In the genomic region with DNA sequence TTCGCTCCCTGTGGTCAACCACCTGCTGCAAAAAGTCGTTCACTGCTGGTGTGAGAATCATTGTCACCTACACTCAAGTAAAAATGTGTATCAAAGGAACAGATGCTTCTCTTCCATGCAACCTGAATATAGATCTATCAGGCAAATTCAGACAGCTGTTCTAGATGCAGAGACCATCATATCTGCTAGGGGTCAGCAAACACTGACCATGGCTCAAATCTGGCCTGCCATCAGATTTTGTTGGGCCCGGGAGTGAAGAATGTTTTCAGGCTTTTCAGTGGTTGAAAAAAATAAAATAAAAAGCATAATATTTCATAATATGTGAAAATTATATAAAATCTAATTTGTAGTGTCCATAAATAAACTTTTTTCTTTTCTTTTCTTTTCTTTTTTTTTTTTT, we compare ENCODE assay signal across 25 cellular contexts.
DNase-seq lines count a peak whose midpoint lies in the region; ATAC-seq and TF ChIP-seq lines count a peak whose summit lies in the region.
"Had no signal": no experiment of that assay in that cellular context is flagged by ENCODE, and none has a peak within 500 bp of the region (broad histone marks: within the 10 kb centered on the region; RNA-seq: fewer than 3 reads in every experiment).

No MANE protein-coding gene starts in this region.

- H3K36me3 Mint-ChIP-seq in neural progenitor cell, result no peaks in the 10 kb centered on the region
- H3K36me3 Mint-ChIP-seq: CD4-positive, alpha-beta memory T cell had no signal

- H3K27me3 Mint-ChIP-seq in neural progenitor cell (ENCODE audit: insufficient read depth, low read depth), result peaks cover 2% of the 10 kb centered on the region

- H3K79me2 ChIP-seq in neural progenitor cell (ENCODE audit: low read depth), result no peaks in the 10 kb centered on the region

- H3F3A ChIP-seq in neural progenitor cell (ENCODE audit: low read depth), result no peaks in the 10 kb centered on the region

- DNase-seq in NCI-H345 (lab: John Stamatoyannopoulos, UW) (peak; percentile 8), NCI-H345 treated with DMSO at 0.1 percent for 48 hours (lab: John Stamatoyannopoulos, UW; ENCODE audit: unreplicated experiment) (no peak), LHCN-M2 (ENCODE audit: low read depth) (peak; percentile 19), WERI-Rb-1 (no peak), neural progenitor cell (ENCODE audit: low spot score) (no peak)
- DNase-seq: 8988T; CD4-positive, alpha-beta memory T cell; DMS153; GF-D8; GM23248; Kasumi-1; MM.1S; NCI-H1092; NCI-H1436; NCI-H2029; NCI-H2227 treated with DMSO at 0.1 percent for 48 hours; NCI-H524; NCI-H774 had no signal

- H2AFZ ChIP-seq in neural progenitor cell (replicated peaks), result no peak overlapping the region
- H2AFZ ChIP-seq: GM23248 had no signal

- H3K4me1 ChIP-seq in neural progenitor cell, result no peaks in the 10 kb centered on the region
- H3K4me1 ChIP-seq: Caco-2 had no signal

- H3K27me3 ChIP-seq in WERI-Rb-1 (ENCODE audit: insufficient read depth, low read depth, severe bottlenecking), result no peaks in the 10 kb centered on the region
- H3K27me3 ChIP-seq in neural progenitor cell, result no peaks in the 10 kb centered on the region
- H3K27me3 ChIP-seq: BLaER1 treated with 17β-estradiol and CSF1 and Interleukin-3, amounts not matched to agents 10 nM and 100 nM had no signal

- TF ChIP-seq CTCF in WERI-Rb-1 (IDR thresholded peaks at IDR 0.05; ENCODE audit: low read depth, low read length) (0 out of 2 replicates have a peak, but pooled peaks have one; percentile 10), neural progenitor cell (IDR thresholded peaks at IDR 0.05) (peak; percentile 18)

- no peaks in the 10 kb centered on the region for H3K4me1 Mint-ChIP-seq in neural progenitor cell
- H3K4me1 Mint-ChIP-seq: CD4-positive, alpha-beta memory T cell had no signal

- H3K27ac ChIP-seq in WERI-Rb-1 (no peak overlapping the region), neural progenitor cell (no peak overlapping the region)
- H3K27ac ChIP-seq: GM23248 had no signal

- no peaks in the 10 kb centered on the region for H4K20me1 ChIP-seq in neural progenitor cell (ENCODE audit: low read depth)
- H4K20me1 ChIP-seq: BLaER1 treated with 17β-estradiol and CSF1 and Interleukin-3, amounts not matched to agents 10 nM and 100 nM had no signal

- H3K9ac ChIP-seq in neural progenitor cell, result no peak overlapping the region
- H3K9ac ChIP-seq: BLaER1 treated with 17β-estradiol and CSF1 and Interleukin-3, amounts not matched to agents 10 nM and 100 nM; GM23248 had no signal

- H3K27ac Mint-ChIP-seq in neural progenitor cell, result no peak overlapping the region
- H3K27ac Mint-ChIP-seq: CD4-positive, alpha-beta memory T cell had no signal

- no peak overlapping the region for H3K4me3 Mint-ChIP-seq in neural progenitor cell
- H3K4me3 Mint-ChIP-seq: CD4-positive, alpha-beta memory T cell had no signal

- H3K4me2 ChIP-seq in neural progenitor cell, result no peak overlapping the region

- H3K36me3 ChIP-seq in WERI-Rb-1 (no peaks in the 10 kb centered on the region), neural progenitor cell (no peaks in the 10 kb centered on the region)
- H3K36me3 ChIP-seq: BLaER1 treated with 17β-estradiol and CSF1 and Interleukin-3, amounts not matched to agents 10 nM and 100 nM had no signal

- no peak for ATAC-seq in GM18868 (IDR thresholded peaks at IDR 0.05; ENCODE audit: unreplicated experiment)
- no peak for ATAC-seq in HG03045 (IDR thresholded peaks at IDR 0.05; ENCODE audit: unreplicated experiment)
- ATAC-seq in HG02840 (IDR thresholded peaks at IDR 0.05; ENCODE audit: low FRiP score, unreplicated experiment), result no peak
- ATAC-seq: HCT116, Right ventricle myocardium inferior had no signal

- H3K9me3 ChIP-seq in WERI-Rb-1 (ENCODE audit: severe bottlenecking), result no peaks in the 10 kb centered on the region
- H3K9me3 ChIP-seq in neural progenitor cell (ENCODE audit: low read depth), result no peaks in the 10 kb centered on the region
- H3K9me3 ChIP-seq: Caco-2 had no signal

- no peaks in the 10 kb centered on the region for H3K9me3 Mint-ChIP-seq in neural progenitor cell

- H3K4me3 ChIP-seq in WERI-Rb-1 (ENCODE audit: low read depth, low read length), result no peak overlapping the region
- no peak overlapping the region for H3K4me3 ChIP-seq in neural progenitor cell
- H3K4me3 ChIP-seq: BLaER1 treated with 17β-estradiol and CSF1 and Interleukin-3, amounts not matched to agents 10 nM and 100 nM; GM23248 had no signal

Comparison
In these comparisons a context has a peak if more than half of its experiments do, and no peak if none do; other contexts are left out.
1. DNase-seq: peak in NCI-H345 (single experiment) and LHCN-M2 (single experiment); none in NCI-H345 treated with DMSO at 0.1 percent for 48 hours (single experiment), WERI-Rb-1 (single experiment) and neural progenitor cell (single experiment).